ENCODE assay signal across 1 cellular context in the genomic region with DNA sequence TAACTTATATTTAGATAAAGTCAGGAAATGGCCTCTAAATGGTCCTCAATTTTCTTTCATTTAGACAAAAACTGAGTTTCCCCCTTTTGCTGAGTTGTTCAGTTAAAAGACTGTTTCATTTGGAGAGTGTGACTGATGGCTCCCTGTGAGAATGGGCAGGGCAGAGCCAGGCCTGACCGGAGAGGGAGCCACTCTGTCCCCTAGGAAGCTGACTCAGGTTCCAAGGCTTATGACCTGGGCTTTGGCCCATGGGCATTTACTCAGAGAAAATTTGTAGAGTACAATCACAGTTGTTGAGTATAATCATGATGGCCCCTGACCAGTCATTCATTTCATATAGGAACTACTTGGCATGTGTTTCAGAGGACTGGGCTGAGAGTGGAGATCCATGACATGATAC.
TF ChIP-seq lines count a peak whose summit lies in the region.

No MANE protein-coding gene starts in this region.

TF ChIP-seq in K562, 482 proteins besides CTCF, POLR2A, EP300 and RAD21:
- TF ChIP-seq POLR2AphosphoS5 (IDR thresholded peaks at IDR 0.05; ENCODE audit: control insufficient read depth, insufficient read depth, low read depth, low read length) (no peak), LEF1 (IDR thresholded peaks at IDR 0.05) (no peak), RBM14 (IDR thresholded peaks at IDR 0.05; ENCODE audit: borderline replicate concordance, insufficient read depth, low read depth, low read length) (no peak), EGR1 (conservative IDR thresholded peaks at IDR 0.05) (no peak)
- TF ChIP-seq, protein P1, sequence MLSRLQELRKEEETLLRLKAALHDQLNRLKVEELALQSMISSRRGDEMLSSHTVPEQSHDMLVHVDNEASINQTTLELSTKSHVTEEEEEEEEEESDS (CRISPR knock-in tag; IDR thresholded peaks at IDR 0.05) = no peak
